Comparison of ENCODE assay signal across 15 cellular contexts in genomic region chr11:13461291-13461690, GRCh38. TPM values are rescaled to one million over a fixed set of nuclear protein-coding genes. Genes with fewer than 3 reads are reported as not detected.
A peak's percentile ranks its signal among the peaks of the same experiment; 100 is the strongest.
DNase-seq lines count a peak whose midpoint lies in the region; TF ChIP-seq lines count a peak whose summit lies in the region.
"Had no signal": no experiment of that assay in that cellular context is flagged by ENCODE, and none has a peak within 500 bp of the region (broad histone marks: within the 10 kb centered on the region; RNA-seq: fewer than 3 reads in every experiment).

No MANE protein-coding gene starts in this region.

- no peak overlapping the region for H3K4me3 ChIP-seq in smooth muscle cell

- H3K36me3 Mint-ChIP-seq in activated naive CD4-positive, alpha-beta T cell treated with anti-CD3 and anti-CD28 coated beads, Interleukin-2, amount 10 ng/mL, durations not matched to agents 7 days and 5 days = peaks cover 16% of the 10 kb centered on the region
- H3K36me3 Mint-ChIP-seq in activated naive CD4-positive, alpha-beta T cell treated with anti-CD3 and anti-CD28 coated beads for 36 hours (ENCODE audit: low read depth) = peaks cover 11% of the 10 kb centered on the region

- CTCF ChIA-PET in activated naive CD4-positive, alpha-beta T cell treated with anti-CD3 and anti-CD28 coated beads, Interleukin-2, amount 10 ng/mL, durations not matched to agents 7 days and 5 days (lab: Charles Lee) = no interaction called here
- CTCF ChIA-PET in activated naive CD4-positive, alpha-beta T cell treated with anti-CD3 and anti-CD28 coated beads for 36 hours (lab: Charles Lee) = no interaction called here

- TF ChIP-seq CTCF in VCaP (conservative IDR thresholded peaks at IDR 0.05) = no peak
- no peak for TF ChIP-seq CTCF in smooth muscle cell (IDR thresholded peaks at IDR 0.05; ENCODE audit: borderline replicate concordance, insufficient read depth, poor library complexity, severe bottlenecking)

- peaks cover 39% of the 10 kb centered on the region for H3K4me1 Mint-ChIP-seq in activated naive CD4-positive, alpha-beta T cell treated with anti-CD3 and anti-CD28 coated beads, Interleukin-2, amount 10 ng/mL, durations not matched to agents 7 days and 5 days
- H3K4me1 Mint-ChIP-seq in activated naive CD4-positive, alpha-beta T cell treated with anti-CD3 and anti-CD28 coated beads for 36 hours (ENCODE audit: low read depth) = peaks cover 33% of the 10 kb centered on the region

- WGBS in smooth muscle cell (ENCODE audit: low lambda C conversion rate) = 88% methylated on average over 3 of the region's 3 CpGs

- H3K9ac ChIP-seq in smooth muscle cell (ENCODE audit: low read depth) = peak overlapping the region; percentile 36

- H4K20me1 ChIP-seq in smooth muscle cell (ENCODE audit: low read depth) = peaks cover 40% of the 10 kb centered on the region

- no peak for DNase-seq in activated naive CD4-positive, alpha-beta T cell treated with anti-CD3 and anti-CD28 coated beads, Interleukin-2, amount 10 ng/mL, durations not matched to agents 7 days and 5 days
- DNase-seq in activated naive CD4-positive, alpha-beta T cell treated with anti-CD3 and anti-CD28 coated beads for 36 hours = no peak
- DNase-seq in epithelial cell of prostate (ENCODE audit: low read depth, low spot score) (no peak), smooth muscle cell (lab: John Stamatoyannopoulos, UW; ENCODE audit: unreplicated experiment) (no peak), DMS79 treated with DMSO at 0.1 percent for 48 hours (lab: John Stamatoyannopoulos, UW) (no peak), HUDEP-2 (lab: John Stamatoyannopoulos, UW; ENCODE audit: unreplicated experiment in 76 of 76) (no peak), DMS114 treated with DMSO at 0.1 percent for 48 hours (lab: John Stamatoyannopoulos, UW; ENCODE audit: unreplicated experiment) (no peak)
- DNase-seq: activated effector memory CD4-positive, alpha-beta T cell treated with Interleukin-2 at 50 U/mL for 16 hours; GDM1; islet precursor cell; nucleus accumbens; Right ventricle myocardium superior; stimulated activated CD4-positive, alpha-beta T cell treated with anti-CD3 and anti-CD28 coated beads, Interleukin-12 subunit alpha, Interleukin-12 subunit beta, amount 100 ng/mL, for 4 hours had no signal

- H3K79me2 ChIP-seq in smooth muscle cell (ENCODE audit: low read depth) = peaks cover 59% of the 10 kb centered on the region

- H3K9me3 ChIP-seq in smooth muscle cell (replicated peaks; ENCODE audit: low read depth) = no peaks in the 10 kb centered on the region

- H2AFZ ChIP-seq in smooth muscle cell (ENCODE audit: low read depth) = no peak overlapping the region

- peak overlapping the region; percentile 88 for H3K4me2 ChIP-seq in smooth muscle cell

- intact Hi-C loops in activated naive CD4-positive, alpha-beta T cell treated with anti-CD3 and anti-CD28 coated beads for 36 hours (cut with micrococcal nuclease) = no loop called here

- no peaks in the 10 kb centered on the region for H3K36me3 ChIP-seq in smooth muscle cell (ENCODE audit: low read depth)

- H3K27ac ChIP-seq in VCaP (peak overlapping the region; percentile 83), epithelial cell of prostate (peak overlapping the region; percentile 96), smooth muscle cell (ENCODE audit: low read depth) (peak overlapping the region; percentile 72)

- no peaks in the 10 kb centered on the region for H3F3A ChIP-seq in smooth muscle cell (ENCODE audit: low read depth)

- no peaks in the 10 kb centered on the region for H3K9me3 Mint-ChIP-seq in activated naive CD4-positive, alpha-beta T cell treated with anti-CD3 and anti-CD28 coated beads, Interleukin-2, amount 10 ng/mL, durations not matched to agents 7 days and 5 days
- no peaks in the 10 kb centered on the region for H3K9me3 Mint-ChIP-seq in activated naive CD4-positive, alpha-beta T cell treated with anti-CD3 and anti-CD28 coated beads for 36 hours

- H3K4me1 ChIP-seq in smooth muscle cell (ENCODE audit: low read depth) = peaks cover 8% of the 10 kb centered on the region

- H3K27me3 Mint-ChIP-seq in activated naive CD4-positive, alpha-beta T cell treated with anti-CD3 and anti-CD28 coated beads, Interleukin-2, amount 10 ng/mL, durations not matched to agents 7 days and 5 days = peaks cover 4% of the 10 kb centered on the region
- no peaks in the 10 kb centered on the region for H3K27me3 Mint-ChIP-seq in activated naive CD4-positive, alpha-beta T cell treated with anti-CD3 and anti-CD28 coated beads for 36 hours (ENCODE audit: low read depth)

- no peak overlapping the region for H3K27ac Mint-ChIP-seq in activated naive CD4-positive, alpha-beta T cell treated with anti-CD3 and anti-CD28 coated beads, Interleukin-2, amount 10 ng/mL, durations not matched to agents 7 days and 5 days
- H3K27ac Mint-ChIP-seq in activated naive CD4-positive, alpha-beta T cell treated with anti-CD3 and anti-CD28 coated beads for 36 hours = no peak overlapping the region

- no peaks in the 10 kb centered on the region for H3K27me3 ChIP-seq in smooth muscle cell (ENCODE audit: low read depth)

- peak overlapping the region; percentile 98 for H3K4me3 Mint-ChIP-seq in activated naive CD4-positive, alpha-beta T cell treated with anti-CD3 and anti-CD28 coated beads, Interleukin-2, amount 10 ng/mL, durations not matched to agents 7 days and 5 days
- H3K4me3 Mint-ChIP-seq in activated naive CD4-positive, alpha-beta T cell treated with anti-CD3 and anti-CD28 coated beads for 36 hours = no peak overlapping the region

RNA-seq across cellular contexts. Expression of gene BTBD10, which starts 1.7 kb away (rescaled TPM):
- total RNA-seq in activated naive CD4-positive, alpha-beta T cell treated with anti-CD3 and anti-CD28 coated beads for 36 hours = 10 to 100 TPM; 20.9 to 21.0 TPM
- total RNA-seq in smooth muscle cell = 48.5 and 56.0 TPM in 2 replicates
- polyA plus RNA-seq in smooth muscle cell = 22.3 and 40.5 TPM in 2 replicates

RNA-seq across cellular contexts. Expression of gene PTH, which starts 34.5 kb away (rescaled TPM):
- total RNA-seq in activated naive CD4-positive, alpha-beta T cell treated with anti-CD3 and anti-CD28 coated beads for 36 hours = not detected
- not detected in 2 replicates for total RNA-seq in smooth muscle cell
- not detected in 2 replicates for polyA plus RNA-seq in smooth muscle cell
- total RNA-seq: cerebellum, Right ventricle myocardium superior had no signal
